Comparison of ENCODE assay signal across 10 cellular contexts in the genomic region with DNA sequence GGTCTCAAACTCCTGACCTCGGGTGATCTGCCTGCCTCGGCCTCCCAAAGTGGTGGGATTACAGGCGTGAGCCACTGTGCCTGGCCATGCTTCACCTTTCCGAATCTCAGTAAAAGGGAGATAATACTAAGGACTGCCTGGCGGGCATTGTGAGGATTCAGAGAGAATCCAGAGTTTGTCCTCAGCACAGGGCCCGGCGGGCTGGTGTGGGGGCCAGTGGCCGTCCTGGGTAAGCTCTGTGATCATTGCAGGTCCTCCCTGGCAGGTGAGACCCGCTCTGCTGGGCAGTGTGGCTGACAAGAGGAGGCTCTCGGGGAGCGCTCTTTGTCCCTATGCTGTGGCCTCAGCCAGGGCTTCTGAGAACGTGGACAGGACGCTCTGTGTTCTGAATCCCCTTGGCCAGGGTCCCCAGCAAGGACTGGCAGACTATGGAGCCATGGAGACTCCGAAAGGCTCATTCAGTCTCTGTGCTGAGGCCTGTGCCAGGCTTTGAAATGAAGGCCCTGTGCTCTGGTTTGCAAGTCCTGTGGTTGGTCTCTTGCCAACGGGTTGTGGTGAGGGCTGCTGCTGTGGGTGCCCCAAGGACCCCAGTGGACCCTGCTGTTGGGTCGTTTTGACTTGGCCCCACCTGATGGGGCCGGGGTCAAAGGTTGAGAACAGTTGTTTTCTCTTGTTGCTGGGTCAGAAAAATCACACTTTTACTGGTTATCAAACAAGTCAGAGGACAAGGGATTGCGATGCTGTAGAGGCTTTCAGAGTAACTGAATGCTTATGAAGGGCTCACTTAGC. TPM values are rescaled to one million over a fixed set of nuclear protein-coding genes. Genes with fewer than 3 reads are reported as not detected.
DNase-seq lines count a peak whose midpoint lies in the region; ATAC-seq, FAIRE-seq and TF ChIP-seq lines count a peak whose summit lies in the region.
"Had no signal": no experiment of that assay in that cellular context is flagged by ENCODE, and none has a peak within 500 bp of the region (broad histone marks: within the 10 kb centered on the region; RNA-seq: fewer than 3 reads in every experiment).

No MANE protein-coding gene starts in this region.

- H3K14ac ChIP-seq in IMR-90 (replicated peaks; ENCODE audit: low read depth, low read length): no peak overlapping the region

- no peak for TF ChIP-seq RAD21 in IMR-90 (IDR thresholded peaks at IDR 0.05; ENCODE audit: low read length)

- H3K27me3 ChIP-seq in CD4-positive, CD25-positive, alpha-beta regulatory T cell (ENCODE audit: control insufficient read depth, insufficient read depth, low read length): no peaks in the 10 kb centered on the region
- H3K27me3 ChIP-seq in IMR-90 (ENCODE audit: control insufficient read depth, insufficient read depth, low read length) (no peaks in the 10 kb centered on the region), psoas muscle (ENCODE audit: insufficient read depth in 3 of 3, low read length in 2 of 3) (no peaks in the 10 kb centered on the region)

- no peak overlapping the region for H3K4me3 ChIP-seq in CD4-positive, CD25-positive, alpha-beta regulatory T cell (ENCODE audit: low read depth, low read length)
- no peak overlapping the region for H3K4me3 ChIP-seq in IMR-90 (ENCODE audit: insufficient read depth, low read depth, low read length)
- H3K4me3 ChIP-seq in psoas muscle: no peak overlapping the region

- no peak overlapping the region for H2BK120ac ChIP-seq in IMR-90 (ENCODE audit: low read depth, low read length)

- H2BK15ac ChIP-seq in IMR-90 (ENCODE audit: low read depth, low read length): no peak overlapping the region

- peak overlapping the region in 2 of 3 donors; percentile 92 to 95 for H3K27ac Mint-ChIP-seq in CD4-positive, CD25-positive, alpha-beta regulatory T cell
- H3K27ac Mint-ChIP-seq in chondrocyte (ENCODE audit: unreplicated experiment): no peak overlapping the region
- H3K27ac Mint-ChIP-seq in natural killer cell treated with Interleukin-12 subunit alpha and Interleukin-12 subunit beta and Interleukin-15 and Interleukin-18, amount 100 ng/mL, for 72 hours: peak overlapping the region; percentile 37 to 82

- no peak overlapping the region for H4K91ac ChIP-seq in IMR-90 (ENCODE audit: insufficient read depth, low read depth, low read length)

- peaks cover 7% of the 10 kb centered on the region; the same call in 1 of the 2 replicates for H3K9me1 ChIP-seq in IMR-90 (ENCODE audit: insufficient read depth, low read length)

- no peak overlapping the region for H3K23ac ChIP-seq in IMR-90 (ENCODE audit: low read depth, low read length)

- no peaks in the 10 kb centered on the region for H3K36me3 Mint-ChIP-seq in CD4-positive, CD25-positive, alpha-beta regulatory T cell
- no peaks in the 10 kb centered on the region for H3K36me3 Mint-ChIP-seq in chondrocyte (ENCODE audit: low read depth)
- H3K36me3 Mint-ChIP-seq in natural killer cell treated with Interleukin-12 subunit alpha and Interleukin-12 subunit beta and Interleukin-15 and Interleukin-18, amount 100 ng/mL, for 72 hours: no peaks in the 10 kb centered on the region

- intact Hi-C loops in IMR-90 (cut with micrococcal nuclease): no loop called here
- intact Hi-C loops in psoas muscle (cut with DNase I): no loop called here

- no TSS peak for BruUV-seq in IMR-90 (replicated peaks; lab: Mats Ljungman, UMichigan)

- FAIRE-seq in GM12891 (lab: Jason Lieb, UNC): no peak

- no peak overlapping the region for H4K8ac ChIP-seq in IMR-90 (ENCODE audit: low read depth in 2 of 2, low read length in 2 of 2)

- H3K27me3 Mint-ChIP-seq in CD4-positive, CD25-positive, alpha-beta regulatory T cell: no peaks in the 10 kb centered on the region
- no peaks in the 10 kb centered on the region for H3K27me3 Mint-ChIP-seq in chondrocyte (ENCODE audit: low read depth)
- peaks cover 0 to 4% of the 10 kb centered on the region in 2 donors for H3K27me3 Mint-ChIP-seq in natural killer cell treated with Interleukin-12 subunit alpha and Interleukin-12 subunit beta and Interleukin-15 and Interleukin-18, amount 100 ng/mL, for 72 hours

- H3K56ac ChIP-seq in IMR-90 (ENCODE audit: extremely low read depth, insufficient read depth, low read length): no peak overlapping the region

- no peak overlapping the region for H3K18ac ChIP-seq in IMR-90 (ENCODE audit: low read depth, low read length)

- peak overlapping the region; percentile 96 for H3K27ac ChIP-seq in CD4-positive, CD25-positive, alpha-beta regulatory T cell (ENCODE audit: insufficient read depth, low read length, poor library complexity, severe bottlenecking)
- no peak overlapping the region for H3K27ac ChIP-seq in IMR-90 (ENCODE audit: insufficient read depth, low read length)
- H3K27ac ChIP-seq in psoas muscle: no peak overlapping the region

- TF ChIP-seq POLR2A in IMR-90 (IDR thresholded peaks at IDR 0.05; ENCODE audit: low read depth, low read length) (no peak), GM12891 (IDR thresholded peaks at IDR 0.05; ENCODE audit: low read depth, low read length) (no peak)

- H2BK5ac ChIP-seq in IMR-90 (ENCODE audit: low read depth, low read length, poor library complexity, severe bottlenecking): no peak overlapping the region

- no peak overlapping the region for H3K4me2 ChIP-seq in IMR-90 (ENCODE audit: low read depth, low read length)

- H3K9me3 ChIP-seq in CD4-positive, CD25-positive, alpha-beta regulatory T cell (ENCODE audit: control insufficient read depth in 2 of 2, low read length in 2 of 2): no peaks in the 10 kb centered on the region
- H3K9me3 ChIP-seq in IMR-90 (ENCODE audit: control insufficient read depth, insufficient read depth, low read length) (no peaks in the 10 kb centered on the region), psoas muscle (no peaks in the 10 kb centered on the region)

- H4K20me1 ChIP-seq in IMR-90 (ENCODE audit: insufficient read depth, low read length): peaks cover 33% of the 10 kb centered on the region

- no peak overlapping the region for H2AFZ ChIP-seq in IMR-90 (replicated peaks; ENCODE audit: low read length, poor library complexity)

- H3K4me1 Mint-ChIP-seq in CD4-positive, CD25-positive, alpha-beta regulatory T cell: peaks cover 12 to 51% (median 21%) of the 10 kb centered on the region in 4 donors
- peaks cover 30% of the 10 kb centered on the region for H3K4me1 Mint-ChIP-seq in chondrocyte (ENCODE audit: low read depth)
- H3K4me1 Mint-ChIP-seq in natural killer cell treated with Interleukin-12 subunit alpha and Interleukin-12 subunit beta and Interleukin-15 and Interleukin-18, amount 100 ng/mL, for 72 hours (ENCODE audit: low read depth in 2 of 2): peaks cover 8 to 13% of the 10 kb centered on the region in 2 donors

- POLR2A ChIA-PET in IMR-90 (lab: Charles Lee; ENCODE audit: unreplicated experiment): no interaction called here

- H3K79me1 ChIP-seq in IMR-90 (ENCODE audit: low read depth in 1 of 2, low read length in 2 of 2): peaks cover 9 to 72% of the 10 kb centered on the region in 2 experiments

- H3K9me3 Mint-ChIP-seq in CD4-positive, CD25-positive, alpha-beta regulatory T cell: no peaks in the 10 kb centered on the region
- H3K9me3 Mint-ChIP-seq in chondrocyte (ENCODE audit: low read depth): no peaks in the 10 kb centered on the region
- no peaks in the 10 kb centered on the region for H3K9me3 Mint-ChIP-seq in natural killer cell treated with Interleukin-12 subunit alpha and Interleukin-12 subunit beta and Interleukin-15 and Interleukin-18, amount 100 ng/mL, for 72 hours

- no peak for TF ChIP-seq CTCF in IMR-90 (conservative IDR thresholded peaks at IDR 0.05; ENCODE audit: low read depth, low read length)
- TF ChIP-seq CTCF in chondrocyte (IDR thresholded peaks at IDR 0.05): no peak
- no peak for TF ChIP-seq CTCF in psoas muscle (IDR thresholded peaks at IDR 0.05)

- peaks cover 29% of the 10 kb centered on the region for H3K4me1 ChIP-seq in CD4-positive, CD25-positive, alpha-beta regulatory T cell (ENCODE audit: control insufficient read depth, insufficient read depth, low read length, poor library complexity, severe bottlenecking)
- peaks cover 9% of the 10 kb centered on the region for H3K4me1 ChIP-seq in IMR-90 (ENCODE audit: control insufficient read depth, insufficient read depth, low read length)
- peaks cover 26% of the 10 kb centered on the region for H3K4me1 ChIP-seq in psoas muscle

- no peak for ATAC-seq in CD4-positive, CD25-positive, alpha-beta regulatory T cell (ENCODE audit: low read depth in 2 of 2)
- ATAC-seq in IMR-90 (ENCODE audit: low read depth) (no peak), psoas muscle (no peak), GM18511 (IDR thresholded peaks at IDR 0.05; ENCODE audit: unreplicated experiment) (no peak)
- no peak for ATAC-seq in natural killer cell treated with Interleukin-12 subunit alpha and Interleukin-12 subunit beta and Interleukin-15 and Interleukin-18, amount 100 ng/mL, for 72 hours

- no peak overlapping the region for H2BK20ac ChIP-seq in IMR-90 (ENCODE audit: low read depth, low read length)

- no peak for DNase-seq in CD4-positive, CD25-positive, alpha-beta regulatory T cell
- no peak for DNase-seq in IMR-90
- no peak for DNase-seq in chondrocyte (ENCODE audit: low spot score)
- peak; percentile 55 for DNase-seq in natural killer cell treated with Interleukin-12 subunit alpha and Interleukin-12 subunit beta and Interleukin-15 and Interleukin-18, amount 100 ng/mL, for 72 hours (ENCODE audit: low spot score)
- DNase-seq in psoas muscle: no peak
- no peak for DNase-seq in GM12891 (ENCODE audit: insufficient read length, low spot score)
- no peak for DNase-seq in T-helper 9 cell
- DNase-seq: stimulated activated CD4-positive, alpha-beta T cell treated with anti-CD3 and anti-CD28 coated beads, Interleukin-4, amount 100 ng/mL, for 24 hours had no signal

- CTCF ChIA-PET in IMR-90 (lab: Yijun Ruan, JAX): no interaction called here

- WGBS in IMR-90 (ENCODE audit: extremely low coverage in 2 of 2, insufficient read length in 1 of 2), 2 experiments: 92% methylated on average over 9 of the region's 18 CpGs; no CpG with 5 or more reads in 1 of the 2 experiments
- 72 to 87% (median 73%) methylated on average over 18 of the region's 18 CpGs for WGBS in psoas muscle, 3 donors

- peak overlapping the region; percentile 84 to 95 (median 88) for H3K4me3 Mint-ChIP-seq in CD4-positive, CD25-positive, alpha-beta regulatory T cell
- peak overlapping the region; percentile 12 for H3K4me3 Mint-ChIP-seq in chondrocyte (ENCODE audit: unreplicated experiment)
- H3K4me3 Mint-ChIP-seq in natural killer cell treated with Interleukin-12 subunit alpha and Interleukin-12 subunit beta and Interleukin-15 and Interleukin-18, amount 100 ng/mL, for 72 hours: peak overlapping the region; percentile 66

- dilution Hi-C loops in IMR-90 (cut with HindIII; ENCODE audit: low sequenced_read_pairs, unreplicated experiment): no loop called here

- no peak overlapping the region for H4K5ac ChIP-seq in IMR-90 (ENCODE audit: low read depth, low read length)

- H3K36me3 ChIP-seq in CD4-positive, CD25-positive, alpha-beta regulatory T cell (ENCODE audit: control insufficient read depth, insufficient read depth, low read length): peaks cover 4% of the 10 kb centered on the region
- peaks cover 18% of the 10 kb centered on the region for H3K36me3 ChIP-seq in IMR-90 (ENCODE audit: control insufficient read depth, insufficient read depth, low read length)
- H3K36me3 ChIP-seq in psoas muscle (ENCODE audit: insufficient read depth in 1 of 2, low read depth in 1 of 2): peaks cover 0 to 16% of the 10 kb centered on the region in 2 donors

- H3K9ac ChIP-seq in IMR-90 (ENCODE audit: low read depth, low read length): no peak overlapping the region

- in situ Hi-C loops in IMR-90 (cut with MboI; ENCODE audit: low sequenced_read_pairs): no loop called here

- H2AK9ac ChIP-seq in IMR-90 (replicated peaks; ENCODE audit: low read depth, low read length, poor library complexity): peak overlapping the region; percentile 22

- H2AK5ac ChIP-seq in IMR-90 (ENCODE audit: low read depth, low read length): no peak overlapping the region

- no peak overlapping the region for H3K4ac ChIP-seq in IMR-90 (ENCODE audit: low read depth, low read length)

RNA-seq across cellular contexts. Expression of a gene that starts 2.1 kb away (rescaled TPM):
- total RNA-seq in CD4-positive, CD25-positive, alpha-beta regulatory T cell: 20.5 TPM
- polyA plus RNA-seq in CD4-positive, CD25-positive, alpha-beta regulatory T cell: 1 to 10 TPM; 5.9 to 8.3 (median 6.3) TPM
- total RNA-seq in IMR-90 (2012; rRNA removed): 3.1 and 3.4 TPM in 2 replicates
- 6.9 and 8.0 TPM in 2 replicates for polyA plus RNA-seq in IMR-90 (2012; rRNA removed)
- 5.9 and 7.4 TPM in 2 replicates for polyA plus RNA-seq in IMR-90 (2012; cell fraction: cytosol; rRNA removed)
- polyA plus RNA-seq in IMR-90 (2012; cell fraction: nucleus; rRNA removed; ENCODE audit: low replicate concordance): 41.5 and 56.5 TPM in 2 replicates
- 12.3 to 18.1 TPM (median 12.6 TPM) in 3 replicates for total RNA-seq in chondrocyte
- total RNA-seq in natural killer cell treated with Interleukin-12 subunit alpha and Interleukin-12 subunit beta and Interleukin-15 and Interleukin-18, amount 100 ng/mL, for 72 hours: 10 to 100 TPM; 17.1 to 24.6 TPM
- 1 to 10 TPM; 3.5 to 6.0 (median 3.9) TPM for total RNA-seq in psoas muscle
- 1 to 10 TPM; 2.2 to 3.1 (median 3.1) TPM for polyA plus RNA-seq in psoas muscle
- 6.4 TPM for polyA plus RNA-seq in GM12891 (2012; ENCODE audit: low read depth, missing spikeins)

RNA-seq across cellular contexts. Expression of a gene that starts 37.7 kb away (rescaled TPM):
- not detected for total RNA-seq in CD4-positive, CD25-positive, alpha-beta regulatory T cell
- not detected for polyA plus RNA-seq in CD4-positive, CD25-positive, alpha-beta regulatory T cell
- total RNA-seq in IMR-90 (2012; rRNA removed) (5.8 and 6.3 TPM in 2 replicates), chondrocyte (1.6 to 8.8 TPM (median 8.2 TPM) in 3 replicates), psoas muscle (1 to 10 TPM; 1.7 to 2.9 (median 2.6) TPM)
- polyA plus RNA-seq in IMR-90 (2012; rRNA removed) (27.3 and 28.8 TPM in 2 replicates), psoas muscle (1 to 10 TPM; 1.8 to 3.8 (median 2.8) TPM)
- polyA plus RNA-seq in IMR-90 (2012; cell fraction: cytosol; rRNA removed): 27.9 and 54.6 TPM in 2 replicates
- 17.5 and 36.2 TPM in 2 replicates for polyA plus RNA-seq in IMR-90 (2012; cell fraction: nucleus; rRNA removed; ENCODE audit: low replicate concordance)
- total RNA-seq in natural killer cell treated with Interleukin-12 subunit alpha and Interleukin-12 subunit beta and Interleukin-15 and Interleukin-18, amount 100 ng/mL, for 72 hours: not detected
- polyA plus RNA-seq in GM12891 (2012; ENCODE audit: low read depth, missing spikeins): not detected
- total RNA-seq: Daoy had no signal

Comparison
In these comparisons a context has a peak if more than half of its experiments do, and no peak if none do; other contexts are left out.
1. H3K4me3 Mint-ChIP-seq: peak in every context shown above with its lines; median percentile 88 in CD4-positive, CD25-positive, alpha-beta regulatory T cell; 66 in natural killer cell treated with Interleukin-12 subunit alpha and Interleukin-12 subunit beta and Interleukin-15 and Interleukin-18, amount 100 ng/mL, for 72 hours; 12 in chondrocyte.